In genomic region chr12:41289461-41289860, GRCh38 we compare ENCODE assay signal across 25 cellular contexts.
DNase-seq lines count a peak whose midpoint lies in the region; ATAC-seq and TF ChIP-seq lines count a peak whose summit lies in the region.
"Had no signal": no experiment of that assay in that cellular context is flagged by ENCODE, and none has a peak within 500 bp of the region (broad histone marks: within the 10 kb centered on the region; RNA-seq: fewer than 3 reads in every experiment).

No MANE protein-coding gene starts in this region.

- H3K27me3 ChIP-seq in upper lobe of left lung (no peaks in the 10 kb centered on the region), GM23338 (ENCODE audit: insufficient read depth) (no peaks in the 10 kb centered on the region)
- H3K27me3 ChIP-seq: BE2C, BLaER1 had no signal

- TF ChIP-seq POLR2A in upper lobe of left lung (IDR thresholded peaks at IDR 0.05): no peak

- peaks cover 0 to 7% (median 0%) of the 10 kb centered on the region in 4 donors for H3K4me1 ChIP-seq in upper lobe of left lung
- H3K4me1 ChIP-seq in GM23338 (ENCODE audit: insufficient read depth): no peaks in the 10 kb centered on the region
- H3K4me1 ChIP-seq: BE2C, BLaER1 had no signal

- 94 to 95% methylated on average over 3 of the region's 3 CpGs for WGBS in upper lobe of left lung, 2 donors

- no peak overlapping the region for H3K4me3 ChIP-seq in upper lobe of left lung
- H3K4me3 ChIP-seq in GM23338: no peak overlapping the region
- H3K4me3 ChIP-seq: BLaER1, GM12878 had no signal

- no peaks in the 10 kb centered on the region for H3K9me3 Mint-ChIP-seq in nephron
- no peaks in the 10 kb centered on the region for H3K9me3 Mint-ChIP-seq in GM23338

- no peak for ATAC-seq in upper lobe of left lung (ENCODE audit: low FRiP score in 2 of 2)
- ATAC-seq in GM23338: no peak
- ATAC-seq: GM12878 had no signal

- H3F3A ChIP-seq in GM23338 (replicated peaks; ENCODE audit: low read depth): no peaks in the 10 kb centered on the region

- no peak for TF ChIP-seq EP300 in upper lobe of left lung (IDR thresholded peaks at IDR 0.05)

- DNase-seq in glomerular visceral epithelial cell (ENCODE audit: extremely low spot score) (peak; percentile 3), kidney tubule cell (ENCODE audit: low spot score) (peak; percentile 33), renal cortical epithelial cell (ENCODE audit: low read depth) (peak; percentile 57), upper lobe of left lung (no peak), GM23338 (ENCODE audit: low spot score) (no peak), nucleus accumbens (lab: John Stamatoyannopoulos, UW) (no peak)
- DNase-seq: 8988T; ACHN; BE2C; C1 segment of cervical spinal cord; CD4-positive, alpha-beta memory T cell; CD4-positive, CD25-positive, alpha-beta regulatory T cell; CD8-positive, alpha-beta memory T cell; COR-L47; DMS 273 treated with DMSO at 0.1 percent for 48 hours; DMS153; DMS53; DMS79; DND-41; EL; GDM1 had no signal

- H3K27me3 Mint-ChIP-seq in nephron (ENCODE audit: low read depth) (no peaks in the 10 kb centered on the region), GM23338 (ENCODE audit: insufficient read depth, low read depth, poor library complexity) (no peaks in the 10 kb centered on the region)
- H3K27me3 Mint-ChIP-seq: CD4-positive, CD25-positive, alpha-beta regulatory T cell; CD8-positive, alpha-beta memory T cell had no signal

- H3K9me3 ChIP-seq in upper lobe of left lung: no peaks in the 10 kb centered on the region
- H3K9me3 ChIP-seq: BE2C, BLaER1 had no signal

- no peak overlapping the region for H3K4me3 Mint-ChIP-seq in nephron
- no peak overlapping the region for H3K4me3 Mint-ChIP-seq in GM23338
- H3K4me3 Mint-ChIP-seq: CD14-positive monocyte; CD4-positive, alpha-beta memory T cell; CD4-positive, CD25-positive, alpha-beta regulatory T cell; CD8-positive, alpha-beta memory T cell had no signal

- peak overlapping the region; percentile 36 to 83 (median 65) for H3K27ac Mint-ChIP-seq in nephron
- H3K27ac Mint-ChIP-seq in GM23338: no peak overlapping the region
- H3K27ac Mint-ChIP-seq: CD14-positive monocyte; CD4-positive, alpha-beta memory T cell; CD4-positive, CD25-positive, alpha-beta regulatory T cell; CD8-positive, alpha-beta memory T cell had no signal

- no peaks in the 10 kb centered on the region for H3K9me2 ChIP-seq in GM23338 (ENCODE audit: insufficient read depth)

- TF ChIP-seq CTCF in nephron (IDR thresholded peaks at IDR 0.05; ENCODE audit: unreplicated experiment in 3 of 3) (no peak), upper lobe of left lung (IDR thresholded peaks at IDR 0.05) (no peak), GM23338 (conservative IDR thresholded peaks at IDR 0.05; ENCODE audit: low read depth in 2 of 2) (no peak)

- H3K4me2 ChIP-seq in GM23338: no peak overlapping the region
- H3K4me2 ChIP-seq: BLaER1 had no signal

- H3K27ac ChIP-seq in upper lobe of left lung (no peak overlapping the region), GM23338 (ENCODE audit: low read depth) (no peak overlapping the region)
- H3K27ac ChIP-seq: BLaER1 had no signal

- no peaks in the 10 kb centered on the region for H4K20me1 ChIP-seq in GM23338 (replicated peaks; ENCODE audit: insufficient read depth)
- H4K20me1 ChIP-seq: BLaER1 had no signal

- H3K36me3 Mint-ChIP-seq in nephron (ENCODE audit: low read depth) (no peaks in the 10 kb centered on the region), GM23338 (ENCODE audit: low read depth) (no peaks in the 10 kb centered on the region)
- H3K36me3 Mint-ChIP-seq: CD14-positive monocyte; CD4-positive, alpha-beta memory T cell; CD4-positive, CD25-positive, alpha-beta regulatory T cell; CD8-positive, alpha-beta memory T cell had no signal

- no peaks in the 10 kb centered on the region for H3K36me3 ChIP-seq in upper lobe of left lung
- H3K36me3 ChIP-seq in GM23338 (ENCODE audit: insufficient read depth): no peaks in the 10 kb centered on the region
- H3K36me3 ChIP-seq: BE2C, BLaER1 had no signal

- H3K4me1 Mint-ChIP-seq in nephron (peaks cover 32% of the 10 kb centered on the region), GM23338 (no peaks in the 10 kb centered on the region; the same call in 2 of the 3 replicates)
- H3K4me1 Mint-ChIP-seq: CD4-positive, alpha-beta memory T cell; CD4-positive, CD25-positive, alpha-beta regulatory T cell; CD8-positive, alpha-beta memory T cell had no signal

- no peak overlapping the region for H2AFZ ChIP-seq in GM23338

- no peaks in the 10 kb centered on the region for H3K79me2 ChIP-seq in GM23338 (replicated peaks; ENCODE audit: insufficient read depth)

TF ChIP-seq in GM23338, 12 proteins besides CTCF, POLR2A, EP300 and RAD21 (continues in another document):
- TF ChIP-seq JUNB (IDR thresholded peaks at IDR 0.05; ENCODE audit: unreplicated experiment): no peak
- no peak for TF ChIP-seq ZNF331 (CRISPR knock-in tag; IDR thresholded peaks at IDR 0.05; ENCODE audit: low read depth)
- no peak for TF ChIP-seq CREB1 (CRISPR knock-in tag; IDR thresholded peaks at IDR 0.05; ENCODE audit: low read depth)
- no peak for TF ChIP-seq STAT1 (IDR thresholded peaks at IDR 0.05; ENCODE audit: unreplicated experiment)
- no peak for TF ChIP-seq EZH2 (IDR thresholded peaks at IDR 0.05; ENCODE audit: low read depth, unreplicated experiment)
- TF ChIP-seq ZNF462 (CRISPR knock-in tag; IDR thresholded peaks at IDR 0.05): no peak

Comparison
In these comparisons a context has a peak if more than half of its experiments do, and no peak if none do; other contexts are left out.
1. DNase-seq: peak in glomerular visceral epithelial cell (single experiment), kidney tubule cell (single experiment) and renal cortical epithelial cell (single experiment); none in upper lobe of left lung (0 of 2), GM23338 (single experiment) and nucleus accumbens (0 of 56).